Comparison of ENCODE assay signal across 8 cellular contexts in genomic region chr3:72082121-72082715, GRCh38.
DNase-seq lines count a peak whose midpoint lies in the region; ATAC-seq and FAIRE-seq lines count a peak whose summit lies in the region.

No MANE protein-coding gene starts in this region.

- H3K27me3 Mint-ChIP-seq in T-helper 17 cell (peaks cover 21% of the 10 kb centered on the region), naive B cell (peaks cover 7 to 20% (median 16%) of the 10 kb centered on the region in 3 donors)

- H3K27ac Mint-ChIP-seq in T-helper 17 cell (no peak overlapping the region), naive B cell (peak overlapping the region; percentile 78 to 99 (median 94))

- no peak for DNase-seq in T-helper 17 cell
- DNase-seq in naive B cell: peak; percentile 79
- DNase-seq in ACHN: no peak
- no peak for DNase-seq in NK-92 treated with Interleukin-12 subunit alpha and Interleukin-12 subunit beta, amount 100 ng/mL, for 24 hours (lab: John Stamatoyannopoulos, UW)
- DNase-seq in NCI-H446 treated with DMSO at 0.1 percent for 48 hours (lab: John Stamatoyannopoulos, UW): no peak
- DNase-seq in urothelium cell line (ENCODE audit: low spot score): no peak

- H3K4me3 Mint-ChIP-seq in T-helper 17 cell (peak overlapping the region; percentile 25), naive B cell (peak overlapping the region; percentile 2 to 85 (median 68))

- H3K36me3 Mint-ChIP-seq in T-helper 17 cell (ENCODE audit: low read depth) (peaks cover 5% of the 10 kb centered on the region), naive B cell (no peaks in the 10 kb centered on the region)

- H3K4me1 Mint-ChIP-seq in T-helper 17 cell (peaks cover 6% of the 10 kb centered on the region), naive B cell (peaks cover 60 to 84% (median 80%) of the 10 kb centered on the region in 3 donors)

- no peak for FAIRE-seq in urothelium cell line (lab: Jason Lieb, UNC)

- in situ Hi-C loops in ACHN (cut with HindIII; ENCODE audit: low pct_ligation_motif_present, low pct_unique_long_range_greater_than_20kb, low sequenced_read_pairs): no loop called here

- peaks cover 0 to 2% (median 0%) of the 10 kb centered on the region in 7 donors for H3K9me3 Mint-ChIP-seq in naive B cell

- ATAC-seq in GM18907 (IDR thresholded peaks at IDR 0.05; ENCODE audit: unreplicated experiment): peak; percentile 66
- ATAC-seq in HG03060 (IDR thresholded peaks at IDR 0.05; ENCODE audit: low read depth, unreplicated experiment): peak; percentile 51
- ATAC-seq in T-helper 17 cell: peak; percentile 75
- peak; percentile 85 to 87 for ATAC-seq in naive B cell (ENCODE audit: low read depth in 2 of 2)

- no peaks in the 10 kb centered on the region for H3K9me3 ChIP-seq in T-helper 17 cell (ENCODE audit: control insufficient read depth, low read length, poor library complexity, severe bottlenecking)
